8 cellular contexts compared by ENCODE assay signal in genomic region chr19:30227071-30227621, GRCh38.
DNase-seq lines count a peak whose midpoint lies in the region; ATAC-seq and TF ChIP-seq lines count a peak whose summit lies in the region.

No MANE protein-coding gene starts in this region.

- peaks cover 93% of the 10 kb centered on the region for H3K27me3 Mint-ChIP-seq in nephron progenitor cell (ENCODE audit: low read depth, poor library complexity)

- H3K9me3 ChIP-seq in Loucy (ENCODE audit: insufficient read depth, low read depth, low read length) (no peaks in the 10 kb centered on the region), endocrine pancreas (ENCODE audit: control insufficient read depth, low read length) (no peaks in the 10 kb centered on the region)

- H3K36me3 Mint-ChIP-seq in nephron progenitor cell (ENCODE audit: low read depth) = no peaks in the 10 kb centered on the region

- H3K4me1 ChIP-seq in Loucy (ENCODE audit: insufficient read depth, low read length, poor library complexity, severe bottlenecking) (peaks cover 27% of the 10 kb centered on the region), endocrine pancreas (ENCODE audit: control insufficient read depth, insufficient read depth, low read length) (no peaks in the 10 kb centered on the region)

- no peak for TF ChIP-seq CTCF in Loucy (conservative IDR thresholded peaks at IDR 0.05; ENCODE audit: low read length)
- TF ChIP-seq CTCF in nephron progenitor cell (IDR thresholded peaks at IDR 0.05) = no peak

- peak; percentile 27 for ATAC-seq in GM19025 (IDR thresholded peaks at IDR 0.05; ENCODE audit: low read depth, unreplicated experiment)
- no peak for ATAC-seq in GM18502 (IDR thresholded peaks at IDR 0.05; ENCODE audit: poor library complexity, unreplicated experiment)

- H3K4me3 ChIP-seq in Loucy (ENCODE audit: low read length, poor library complexity, severe bottlenecking) = peak overlapping the region; percentile 89
- H3K4me3 ChIP-seq in endocrine pancreas (ENCODE audit: control insufficient read depth, insufficient read depth, low read length) = peak overlapping the region; percentile 4

- no peaks in the 10 kb centered on the region for H3F3A ChIP-seq in Loucy (ENCODE audit: low read depth)

- H3K4me2 ChIP-seq in Loucy (ENCODE audit: low read depth, low read length, poor library complexity, severe bottlenecking) = peak overlapping the region; percentile 99

- peak overlapping the region; percentile 77 for H3K9ac ChIP-seq in Loucy (ENCODE audit: low read depth, low read length, poor library complexity, severe bottlenecking)
- no peak overlapping the region for H3K9ac ChIP-seq in endocrine pancreas (ENCODE audit: control insufficient read depth, insufficient read depth, low read length)

- H3K4me3 Mint-ChIP-seq in nephron progenitor cell = peak overlapping the region; percentile 83

- H3K4me1 Mint-ChIP-seq in nephron progenitor cell = peaks cover 57% of the 10 kb centered on the region

- no peaks in the 10 kb centered on the region for H3K36me3 ChIP-seq in Loucy (ENCODE audit: insufficient read depth, low read length)
- H3K36me3 ChIP-seq in endocrine pancreas (ENCODE audit: control insufficient read depth, insufficient read depth, low read length) = no peaks in the 10 kb centered on the region

- H3K79me2 ChIP-seq in Loucy (ENCODE audit: insufficient read depth, low read length) = no peaks in the 10 kb centered on the region

- no peaks in the 10 kb centered on the region for H3K9me3 Mint-ChIP-seq in nephron progenitor cell

- H2AFZ ChIP-seq in Loucy (ENCODE audit: low read length) = peak overlapping the region; percentile 100

- DNase-seq in nephron progenitor cell = no peak
- DNase-seq in AG20443 (ENCODE audit: low spot score) = no peak
- no peak for DNase-seq in NCI-H2196 (lab: John Stamatoyannopoulos, UW; ENCODE audit: unreplicated experiment)
- DNase-seq in NCI-H510A treated with DMSO at 0.1 percent for 48 hours (lab: John Stamatoyannopoulos, UW) = no peak

- no peak overlapping the region for H3K27ac Mint-ChIP-seq in nephron progenitor cell

- no peaks in the 10 kb centered on the region for H3K9me2 ChIP-seq in Loucy (replicated peaks; ENCODE audit: low read depth, low read length)

- H3K27me3 ChIP-seq in Loucy (ENCODE audit: insufficient read depth, low read length, poor library complexity, severe bottlenecking) = no peaks in the 10 kb centered on the region
- peaks cover 26% of the 10 kb centered on the region for H3K27me3 ChIP-seq in endocrine pancreas (ENCODE audit: control insufficient read depth, insufficient read depth, low read length)

- H4K20me1 ChIP-seq in Loucy (ENCODE audit: insufficient read depth, low read length, poor library complexity, severe bottlenecking) = no peaks in the 10 kb centered on the region
